In the genomic region with DNA sequence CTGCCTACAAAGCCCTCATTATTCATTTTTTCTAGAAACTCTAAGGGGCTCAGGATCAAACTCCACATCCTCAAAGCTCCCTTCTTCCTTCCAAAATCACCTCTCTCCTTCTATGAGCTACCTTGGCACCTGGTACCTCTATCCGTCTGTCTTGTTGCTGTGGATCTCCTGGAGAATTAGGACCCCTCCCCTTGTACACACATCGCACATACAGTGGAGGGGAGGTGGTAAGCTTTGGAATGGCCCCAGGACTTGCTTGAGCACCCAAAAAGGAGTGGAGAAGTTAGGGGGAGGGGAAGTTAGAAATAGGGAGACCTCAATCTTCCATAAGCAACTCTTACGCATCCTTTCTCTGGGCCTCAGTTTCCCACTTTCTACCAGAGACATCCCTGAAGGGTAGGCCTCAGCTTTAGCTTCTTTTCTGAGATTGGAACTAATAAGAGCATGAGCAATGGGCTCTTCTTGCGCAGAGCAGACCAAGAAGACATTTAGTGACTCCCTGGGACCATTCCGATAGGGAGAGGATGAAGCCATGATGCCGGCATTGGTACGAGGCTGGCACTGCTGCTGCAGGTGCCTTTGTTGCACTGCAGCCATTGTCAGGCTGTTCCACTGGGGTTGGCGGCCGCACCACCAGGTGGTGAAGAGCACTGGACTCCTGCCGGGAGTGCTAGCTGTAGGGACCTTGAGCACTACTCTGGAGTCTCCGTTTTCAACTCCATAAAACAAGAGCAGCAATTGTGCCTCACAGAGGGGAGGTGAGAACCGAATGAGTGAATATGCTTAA, we compare ENCODE assay signal across 24 cellular contexts. TPM values are rescaled to one million over a fixed set of nuclear protein-coding genes. Genes with fewer than 3 reads are reported as not detected.
DNase-seq lines count a peak whose midpoint lies in the region; ATAC-seq and TF ChIP-seq lines count a peak whose summit lies in the region.
"Had no signal": no experiment of that assay in that cellular context is flagged by ENCODE, and none has a peak within 500 bp of the region (broad histone marks: within the 10 kb centered on the region; RNA-seq: fewer than 3 reads in every experiment).

No MANE protein-coding gene starts in this region.

- H3K36me3 ChIP-seq in left ventricle myocardium inferior (no peaks in the 10 kb centered on the region), iPS-20b (ENCODE audit: insufficient read depth, low read depth, low read length) (no peaks in the 10 kb centered on the region), smooth muscle cell (ENCODE audit: low read depth) (no peaks in the 10 kb centered on the region), sigmoid colon (no peaks in the 10 kb centered on the region)
- H3K36me3 ChIP-seq: Peyer's patch, upper lobe of left lung had no signal

- H3K4me3 ChIP-seq in left ventricle myocardium inferior (peak overlapping the region; percentile 40), iPS-20b (ENCODE audit: low read length) (peak overlapping the region; percentile 35; the same call in 1 of the 2 replicates), smooth muscle cell (peak overlapping the region; percentile 16), sigmoid colon (no peak overlapping the region)
- H3K4me3 ChIP-seq: body of pancreas, upper lobe of left lung had no signal

- H3K27ac ChIP-seq in left ventricle myocardium inferior (replicated peaks) (no peak overlapping the region), iPS-20b (ENCODE audit: low read length) (no peak overlapping the region), smooth muscle cell (ENCODE audit: low read depth) (no peak overlapping the region), sigmoid colon (no peak overlapping the region)
- H3K27ac ChIP-seq: body of pancreas, Peyer's patch, upper lobe of left lung had no signal

- TF ChIP-seq CTCF in left ventricle myocardium inferior (IDR thresholded peaks at IDR 0.05; ENCODE audit: borderline replicate concordance) (no peak), brain (conservative IDR thresholded peaks at IDR 0.05) (no peak), smooth muscle cell (IDR thresholded peaks at IDR 0.05; ENCODE audit: borderline replicate concordance, insufficient read depth, poor library complexity, severe bottlenecking) (no peak), sigmoid colon (IDR thresholded peaks at IDR 0.05) (no peak)

- intact Hi-C loops in left ventricle myocardium inferior (cut with micrococcal nuclease) (no loop called here), left cardiac atrium (cut with DNase I) (no loop called here), sigmoid colon (cut with DNase I) (no loop called here)

- H3K9me3 ChIP-seq in left ventricle myocardium inferior (replicated peaks) (no peaks in the 10 kb centered on the region), iPS-20b (ENCODE audit: insufficient read depth, low read depth, low read length) (no peaks in the 10 kb centered on the region; the same call in 1 of the 2 replicates), smooth muscle cell (replicated peaks; ENCODE audit: low read depth) (no peaks in the 10 kb centered on the region), sigmoid colon (no peaks in the 10 kb centered on the region)
- H3K9me3 ChIP-seq: body of pancreas, Peyer's patch, upper lobe of left lung had no signal

- H3K4me1 Mint-ChIP-seq in brain = peaks cover 21% of the 10 kb centered on the region

- 62% methylated on average over 12 of the region's 12 CpGs for WGBS in smooth muscle cell (ENCODE audit: low lambda C conversion rate)
- WGBS in sigmoid colon, 2 donors = 72 to 80% methylated on average over 12 of the region's 12 CpGs

- H3K9me3 Mint-ChIP-seq in brain = peaks cover 0 to 13% (median 1%) of the 10 kb centered on the region in 5 experiments
- H3K9me3 Mint-ChIP-seq: activated naive CD8-positive, alpha-beta T cell treated with anti-CD3 and anti-CD28 coated beads, Interleukin-2, amount 50 U/mL, for 24 hours had no signal

- peaks cover 96% of the 10 kb centered on the region for H3K27me3 Mint-ChIP-seq in brain

- no peak for ATAC-seq in left cardiac atrium
- ATAC-seq in GM21528 (IDR thresholded peaks at IDR 0.05; ENCODE audit: low FRiP score, unreplicated experiment) = no peak
- ATAC-seq: activated CD8-positive, alpha-beta T cell treated with anti-CD3 and anti-CD28 coated beads, Interleukin-2, amount 10 ng/mL, durations not matched to agents 7 days and 5 days; activated naive CD8-positive, alpha-beta T cell treated with anti-CD3 and anti-CD28 coated beads, Interleukin-2, amount 50 U/mL, for 24 hours; body of pancreas; left colon; naive thymus-derived CD4-positive, alpha-beta T cell had no signal

- no peak for TF ChIP-seq EP300 in sigmoid colon (IDR thresholded peaks at IDR 0.05)

- peaks cover 13% of the 10 kb centered on the region for H3K36me3 Mint-ChIP-seq in brain

- DNase-seq in left ventricle myocardium inferior (no peak), left cardiac atrium (no peak), smooth muscle cell (lab: John Stamatoyannopoulos, UW; ENCODE audit: unreplicated experiment) (no peak), sigmoid colon (no peak)
- no peak for DNase-seq in stimulated activated naive CD4-positive, alpha-beta T cell treated with Interleukin-2 at 50 U/mL for 16 hours (lab: John Stamatoyannopoulos, UW)
- DNase-seq: activated CD8-positive, alpha-beta T cell treated with anti-CD3 and anti-CD28 coated beads, Interleukin-2, amount 10 ng/mL, durations not matched to agents 7 days and 5 days; activated effector memory CD4-positive, alpha-beta T cell treated with anti-CD3 and anti-CD28 coated beads, Interleukin-2, amount 50 U/mL, for 16 hours; activated naive CD8-positive, alpha-beta T cell treated with anti-CD3 and anti-CD28 coated beads, Interleukin-2, amount 50 U/mL, for 24 hours; activated T-cell treated with anti-CD3 and anti-CD28 coated beads for 4 hours; body of pancreas; GDM1; left colon; mesendoderm; naive thymus-derived CD4-positive, alpha-beta T cell; Peyer's patch; stimulated activated CD8-positive, alpha-beta memory T cell treated with anti-CD3 and anti-CD28 coated beads, Interleukin-4, amount 100 ng/mL, for 48 hours had no signal

- no peaks in the 10 kb centered on the region for H3K79me2 ChIP-seq in smooth muscle cell (ENCODE audit: low read depth)

- peaks cover 55% of the 10 kb centered on the region for H3K4me1 ChIP-seq in left ventricle myocardium inferior
- H3K4me1 ChIP-seq in iPS-20b (ENCODE audit: insufficient read depth, low read length) = no peaks in the 10 kb centered on the region; the same call in 1 of the 2 replicates
- H3K4me1 ChIP-seq in smooth muscle cell (ENCODE audit: low read depth) = no peaks in the 10 kb centered on the region
- H3K4me1 ChIP-seq in sigmoid colon = peaks cover 0 to 46% (median 31%) of the 10 kb centered on the region in 4 donors

- peak overlapping the region; percentile 78 for H3K4me2 ChIP-seq in smooth muscle cell

- H3K27ac Mint-ChIP-seq in brain = peak overlapping the region in 1 of 5 experiments; percentile 58
- H3K27ac Mint-ChIP-seq: activated CD8-positive, alpha-beta T cell treated with anti-CD3 and anti-CD28 coated beads, Interleukin-2, amount 10 ng/mL, durations not matched to agents 7 days and 5 days; activated naive CD8-positive, alpha-beta T cell treated with anti-CD3 and anti-CD28 coated beads, Interleukin-2, amount 50 U/mL, for 24 hours; naive thymus-derived CD4-positive, alpha-beta T cell had no signal

- H3K27me3 ChIP-seq in left ventricle myocardium inferior (ENCODE audit: low read depth) = peaks cover 100% of the 10 kb centered on the region
- H3K27me3 ChIP-seq in iPS-20b (ENCODE audit: insufficient read depth, low read length) = peaks cover 100% of the 10 kb centered on the region
- peaks cover 100% of the 10 kb centered on the region for H3K27me3 ChIP-seq in smooth muscle cell (ENCODE audit: low read depth)
- peaks cover 43 to 100% (median 84%) of the 10 kb centered on the region in 3 donors for H3K27me3 ChIP-seq in sigmoid colon
- H3K27me3 ChIP-seq: body of pancreas had no signal

- H3K4me3 Mint-ChIP-seq in brain = peak overlapping the region in 4 of 5 experiments; percentile 54 to 74 (median 62)
- H3K4me3 Mint-ChIP-seq: activated CD8-positive, alpha-beta T cell treated with anti-CD3 and anti-CD28 coated beads, Interleukin-2, amount 10 ng/mL, durations not matched to agents 7 days and 5 days; activated naive CD8-positive, alpha-beta T cell treated with anti-CD3 and anti-CD28 coated beads, Interleukin-2, amount 50 U/mL, for 24 hours had no signal

- H2AFZ ChIP-seq in smooth muscle cell (ENCODE audit: low read depth) = no peak overlapping the region

- H3F3A ChIP-seq in smooth muscle cell (ENCODE audit: low read depth) = no peaks in the 10 kb centered on the region

- H3K9ac ChIP-seq in iPS-20b (ENCODE audit: low read depth, low read length) (no peak overlapping the region), smooth muscle cell (ENCODE audit: low read depth) (no peak overlapping the region)

- no peak for TF ChIP-seq POLR2A in sigmoid colon (IDR thresholded peaks at IDR 0.05)

- no peaks in the 10 kb centered on the region for H4K20me1 ChIP-seq in smooth muscle cell (ENCODE audit: low read depth)

RNA-seq across cellular contexts. Expression of a gene that starts 4.5 kb away (rescaled TPM):
- total RNA-seq in left ventricle myocardium inferior (not detected), left cardiac atrium (under 1 TPM in 1 of 2 donors, not detected in 1; 0.05 TPM), smooth muscle cell (0.13 TPM in 1 of 2 replicates, not detected in the other), sigmoid colon (under 1 TPM in 1 of 4 donors, not detected in 3; 0.14 TPM)
- polyA plus RNA-seq in brain (ENCODE audit: insufficient read depth, low read depth, low replicate concordance) (not detected), smooth muscle cell (not detected in 2 replicates), sigmoid colon (under 1 TPM in 1 of 3 donors, not detected in 2; 0.03 TPM)
- total RNA-seq: Peyer's patch; T-helper 1 cell treated with Interleukin-12 subunit alpha and Interleukin-12 subunit beta and Interleukin-4 antibody, amounts not matched to agents 30 ng/mL and 1 ng/mL, for 36 hours had no signal
- polyA plus RNA-seq: naive thymus-derived CD4-positive, alpha-beta T cell had no signal

RNA-seq across cellular contexts. Expression of a gene that starts 8.6 kb away (rescaled TPM):
- not detected for total RNA-seq in left ventricle myocardium inferior
- under 1 TPM in 1 of 2 donors, not detected in 1; 0.29 TPM for total RNA-seq in left cardiac atrium
- polyA plus RNA-seq in brain (ENCODE audit: insufficient read depth, low read depth, low replicate concordance) = 0.27 TPM
- total RNA-seq in smooth muscle cell = not detected in 2 replicates
- polyA plus RNA-seq in smooth muscle cell = 0.14 TPM in 1 of 2 replicates, not detected in the other
- not detected for total RNA-seq in sigmoid colon
- polyA plus RNA-seq in sigmoid colon = not detected
- total RNA-seq: activated CD8-positive, alpha-beta T cell treated with anti-CD3 and anti-CD28 coated beads, Interleukin-2, amount 10 ng/mL, durations not matched to agents 7 days and 5 days; glomerular endothelial cell; left colon; naive thymus-derived CD4-positive, alpha-beta T cell; Peyer's patch; subcutaneous adipose tissue; T-helper 1 cell treated with Interleukin-12 subunit alpha and Interleukin-12 subunit beta and Interleukin-4 antibody, amounts not matched to agents 30 ng/mL and 1 ng/mL, for 36 hours; upper lobe of left lung had no signal
- polyA plus RNA-seq: fibroblast of lung; naive thymus-derived CD4-positive, alpha-beta T cell had no signal

Comparison
In these comparisons a context has a peak if more than half of its experiments do, and no peak if none do; other contexts are left out.
1. H3K4me3 ChIP-seq: peak in left ventricle myocardium inferior (single experiment), iPS-20b (single experiment) and smooth muscle cell (single experiment); none in sigmoid colon (0 of 4).